ENCODE assay signal across 19 cellular contexts in genomic region chr5:14705556-14705955, GRCh38. TPM values are rescaled to one million over a fixed set of nuclear protein-coding genes. Genes with fewer than 3 reads are reported as not detected.
DNase-seq lines count a peak whose midpoint lies in the region; ATAC-seq, FAIRE-seq and TF ChIP-seq lines count a peak whose summit lies in the region.
"Had no signal": no experiment of that assay in that cellular context is flagged by ENCODE, and none has a peak within 500 bp of the region (broad histone marks: within the 10 kb centered on the region; RNA-seq: fewer than 3 reads in every experiment).

No MANE protein-coding gene starts in this region.

- no peak for TF ChIP-seq EP300 in K562 (IDR thresholded peaks at IDR 0.05; ENCODE audit: low read length)

- POLR2A ChIA-PET in K562 (lab: Yijun Ruan, JAX) (interaction anchor here (1.3 kb wide), 1 partner anchor 28 kb away, joined by 4 read pairs; no protein-coding TSS in a partner anchor), PC-3 (lab: Charles Lee; ENCODE audit: unreplicated experiment) (no interaction called here)

- no peaks in the 10 kb centered on the region for H3K9me3 ChIP-seq in K562 (replicated peaks; ENCODE audit: control insufficient read depth, insufficient read depth, low read depth, low read length)
- H3K9me3 ChIP-seq in smooth muscle cell (replicated peaks; ENCODE audit: low read depth) = no peaks in the 10 kb centered on the region
- no peaks in the 10 kb centered on the region for H3K9me3 ChIP-seq in PC-3 (ENCODE audit: low read length)
- H3K9me3 ChIP-seq: esophagus squamous epithelium, heart left ventricle, mucosa of descending colon, SJSA1, suprapubic skin had no signal

- ATAC-seq in K562 (no peak), PC-3 (no peak), HG03025 (IDR thresholded peaks at IDR 0.05; ENCODE audit: low FRiP score, unreplicated experiment) (no peak)
- ATAC-seq: heart left ventricle, mucosa of descending colon had no signal

- 92% methylated on average over 8 of the region's 8 CpGs for WGBS in K562 (ENCODE audit: insufficient coverage, low coverage, missing lambda C conversion rate)
- 99% methylated on average over 8 of the region's 8 CpGs for WGBS in smooth muscle cell (ENCODE audit: low lambda C conversion rate)

- peaks cover 73% of the 10 kb centered on the region for H3K36me3 Mint-ChIP-seq in activated CD4-positive, alpha-beta T cell treated with anti-CD3 and anti-CD28 coated beads, Interleukin-2, amount 10 ng/mL, durations not matched to agents 24 days and 14 days (ENCODE audit: low read depth)
- peaks cover 9% of the 10 kb centered on the region for H3K36me3 Mint-ChIP-seq in IgD-negative memory B cell

- H3K9me3 Mint-ChIP-seq in activated CD4-positive, alpha-beta T cell treated with anti-CD3 and anti-CD28 coated beads, Interleukin-2, amount 10 ng/mL, durations not matched to agents 24 days and 14 days = no peaks in the 10 kb centered on the region
- no peaks in the 10 kb centered on the region for H3K9me3 Mint-ChIP-seq in IgD-negative memory B cell

- H3K36me3 ChIP-seq in K562 (ENCODE audit: control insufficient read depth, insufficient read depth, low read length) (peaks cover 84% of the 10 kb centered on the region), smooth muscle cell (ENCODE audit: low read depth) (peaks cover 7% of the 10 kb centered on the region), PC-3 (ENCODE audit: low read depth, low read length) (peaks cover 27% of the 10 kb centered on the region)

- H3K27ac Mint-ChIP-seq in activated CD4-positive, alpha-beta T cell treated with anti-CD3 and anti-CD28 coated beads, Interleukin-2, amount 10 ng/mL, durations not matched to agents 24 days and 14 days = peak overlapping the region; percentile 99
- peak overlapping the region in 2 of 3 donors; percentile 62 to 72 for H3K27ac Mint-ChIP-seq in IgD-negative memory B cell

- H3K27ac ChIP-seq in K562 (ENCODE audit: extremely low read depth, low read depth, low read length) (peak overlapping the region; percentile 8; the same call in 1 of the 3 replicates), smooth muscle cell (ENCODE audit: low read depth) (peak overlapping the region; percentile 55), PC-3 (ENCODE audit: low read length) (no peak overlapping the region)
- H3K27ac ChIP-seq: esophagus squamous epithelium, HL-60, suprapubic skin had no signal

- no peak for TF ChIP-seq POLR2A in K562 (conservative IDR thresholded peaks at IDR 0.05)

- in situ Hi-C loops in K562 (cut with MboI) = no loop called here

- H3K4me3 ChIP-seq in K562 = no peak overlapping the region
- no peak overlapping the region for H3K4me3 ChIP-seq in smooth muscle cell
- no peak overlapping the region for H3K4me3 ChIP-seq in PC-3 (ENCODE audit: low read length)
- H3K4me3 ChIP-seq: esophagus squamous epithelium, heart left ventricle, mucosa of descending colon, SJSA1, suprapubic skin had no signal

- H3K9me2 ChIP-seq in PC-3 (replicated peaks; ENCODE audit: low read length) = no peaks in the 10 kb centered on the region

- H2AFZ ChIP-seq in K562 (ENCODE audit: low read depth, low read length) (no peak overlapping the region), smooth muscle cell (ENCODE audit: low read depth) (no peak overlapping the region), PC-3 (ENCODE audit: low read length) (no peak overlapping the region)

- BruUV-seq in K562 (replicated peaks; lab: Mats Ljungman, UMichigan) (no TSS peak), PC-3 (replicated peaks; lab: Mats Ljungman, UMichigan) (no TSS peak)

- TF ChIP-seq CTCF in K562 (IDR thresholded peaks at IDR 0.05 in 2 of 3, conservative IDR thresholded peaks at IDR 0.05 in 1 of 3; ENCODE audit: insufficient read depth in 2 of 3, low read depth in 1 of 3, low read length in 3 of 3) = no peak
- no peak for TF ChIP-seq CTCF in smooth muscle cell (IDR thresholded peaks at IDR 0.05; ENCODE audit: borderline replicate concordance, insufficient read depth, poor library complexity, severe bottlenecking)
- no peak for TF ChIP-seq CTCF in PC-3 (conservative IDR thresholded peaks at IDR 0.05; ENCODE audit: low read depth, low read length)

- CTCF ChIA-PET in K562 (lab: Yijun Ruan, JAX; ENCODE audit: low intra/inter-chr PET ratio) = no interaction called here
- CTCF ChIA-PET in PC-3 (lab: Charles Lee) = no interaction called here

- H3F3A ChIP-seq in smooth muscle cell (ENCODE audit: low read depth) = peaks cover 3% of the 10 kb centered on the region
- no peaks in the 10 kb centered on the region for H3F3A ChIP-seq in PC-3 (ENCODE audit: low read length, unreplicated experiment)

- no peak for DNase-seq in activated CD4-positive, alpha-beta T cell treated with anti-CD3 and anti-CD28 coated beads, Interleukin-2, amount 10 ng/mL, durations not matched to agents 24 days and 14 days
- no peak for DNase-seq in activated CD4-positive, alpha-beta T cell treated with anti-CD3 and anti-CD28 coated beads, Interleukin-2, amount 50 U/mL, for 48 hours
- no peak for DNase-seq in K562 (ENCODE audit: extremely low read depth in 1 of 4, low spot score in 3 of 4)
- DNase-seq in smooth muscle cell (lab: John Stamatoyannopoulos, UW; ENCODE audit: unreplicated experiment) = no peak
- no peak for DNase-seq in PC-3
- DNase-seq in NCI-H2227 (lab: John Stamatoyannopoulos, UW; ENCODE audit: unreplicated experiment) = no peak
- DNase-seq: Calu3, esophagus squamous epithelium, heart left ventricle, Karpas-422, kidney glomerular epithelial cell, mucosa of descending colon, NCI-H1436 treated with DMSO at 0.1 percent for 48 hours had no signal

- H3K27me3 Mint-ChIP-seq in activated CD4-positive, alpha-beta T cell treated with anti-CD3 and anti-CD28 coated beads, Interleukin-2, amount 10 ng/mL, durations not matched to agents 24 days and 14 days = no peaks in the 10 kb centered on the region
- H3K27me3 Mint-ChIP-seq in IgD-negative memory B cell = no peaks in the 10 kb centered on the region

- intact Hi-C loops in activated CD4-positive, alpha-beta T cell treated with anti-CD3 and anti-CD28 coated beads, Interleukin-2, amount 10 ng/mL, durations not matched to agents 24 days and 14 days (cut with micrococcal nuclease) = loop anchor here (5.0 kb wide), 4 partner anchors 107 to 297 kb away; partner anchors contain the start of gene ANKH
- intact Hi-C loops in K562 (cut with micrococcal nuclease) = no loop called here
- intact Hi-C loops in PC-3 (cut with micrococcal nuclease) = no loop called here

- TF ChIP-seq RAD21 in K562 (CRISPR knock-in tag; conservative IDR thresholded peaks at IDR 0.05 in 1 of 2, IDR thresholded peaks at IDR 0.05 in 1 of 2) = no peak

- no peak for FAIRE-seq in K562 (lab: Jason Lieb, UNC)
- FAIRE-seq: astrocyte had no signal

- H3K27me3 ChIP-seq in K562 (ENCODE audit: control insufficient read depth in 2 of 2, insufficient read depth in 2 of 2, low read length in 2 of 2) (no peaks in the 10 kb centered on the region), smooth muscle cell (ENCODE audit: low read depth) (no peaks in the 10 kb centered on the region), PC-3 (ENCODE audit: low read length) (no peaks in the 10 kb centered on the region)
- H3K27me3 ChIP-seq: esophagus squamous epithelium, heart left ventricle, SJSA1, suprapubic skin had no signal

- H3K79me2 ChIP-seq in K562 (ENCODE audit: control insufficient read depth, insufficient read depth, low read length) (no peaks in the 10 kb centered on the region), smooth muscle cell (ENCODE audit: low read depth) (no peaks in the 10 kb centered on the region), PC-3 (ENCODE audit: low read length) (no peaks in the 10 kb centered on the region)

- H3K9ac ChIP-seq in K562 (ENCODE audit: insufficient read depth in 1 of 2, low read depth in 2 of 2, low read length in 2 of 2) (peak overlapping the region in 1 of 2 experiments; percentile 22; a peak in 1 of 4 replicates), smooth muscle cell (ENCODE audit: low read depth) (no peak overlapping the region), PC-3 (ENCODE audit: low read length) (no peak overlapping the region)

- H4K20me1 ChIP-seq in K562 (replicated peaks; ENCODE audit: control insufficient read depth, insufficient read depth, low read length) = no peaks in the 10 kb centered on the region
- H4K20me1 ChIP-seq in smooth muscle cell (ENCODE audit: low read depth) = no peaks in the 10 kb centered on the region
- no peaks in the 10 kb centered on the region for H4K20me1 ChIP-seq in PC-3 (ENCODE audit: low read length)

- no peak overlapping the region for H3K4me3 Mint-ChIP-seq in activated CD4-positive, alpha-beta T cell treated with anti-CD3 and anti-CD28 coated beads, Interleukin-2, amount 10 ng/mL, durations not matched to agents 24 days and 14 days
- H3K4me3 Mint-ChIP-seq in IgD-negative memory B cell = no peak overlapping the region

- H3K4me1 Mint-ChIP-seq in activated CD4-positive, alpha-beta T cell treated with anti-CD3 and anti-CD28 coated beads, Interleukin-2, amount 10 ng/mL, durations not matched to agents 24 days and 14 days = peaks cover 73% of the 10 kb centered on the region
- peaks cover 8 to 22% (median 13%) of the 10 kb centered on the region in 3 donors for H3K4me1 Mint-ChIP-seq in IgD-negative memory B cell

- H3K4me1 ChIP-seq in K562 (replicated peaks in 1 of 2; ENCODE audit: control insufficient read depth in 2 of 2, insufficient read depth in 2 of 2, low read length in 2 of 2) (peaks cover 0 to 15% of the 10 kb centered on the region in 2 experiments; a peak in 3 of 5 replicates), smooth muscle cell (ENCODE audit: low read depth) (no peaks in the 10 kb centered on the region), PC-3 (ENCODE audit: insufficient read depth, low read length) (no peaks in the 10 kb centered on the region)

- no peak overlapping the region for H3K4me2 ChIP-seq in K562 (ENCODE audit: insufficient read depth, low read length)
- no peak overlapping the region for H3K4me2 ChIP-seq in smooth muscle cell
- H3K4me2 ChIP-seq in PC-3 (ENCODE audit: low read length) = no peak overlapping the region

- H3K9me1 ChIP-seq in K562 (ENCODE audit: control insufficient read depth, insufficient read depth, low read length) = no peaks in the 10 kb centered on the region

RNA-seq across cellular contexts. Expression of gene OTULIN, which starts 41.0 kb away (rescaled TPM):
- total RNA-seq in activated CD4-positive, alpha-beta T cell treated with anti-CD3 and anti-CD28 coated beads, Interleukin-2, amount 10 ng/mL, durations not matched to agents 24 days and 14 days = 52.5 and 62.1 TPM in 2 replicates
- polyA plus RNA-seq in IgD-negative memory B cell (20.9 TPM), K562 (2011; rRNA removed) (17.8 and 20.4 TPM in 2 replicates), K562 (2014; fragmentation: Illumina TruSeq; extraction: Trizol) (12.3 and 13.3 TPM in 2 replicates), K562 (2014; fragmentation: Nextera tagmentation; extraction: Ambion mirVana) (1 to 10 TPM; 3.3 to 3.5 TPM), K562 (2014; rRNA removed) (12.4 and 16.2 TPM in 2 replicates), smooth muscle cell (15.8 and 17.6 TPM in 2 replicates)
- total RNA-seq in K562 (2011; cell fraction: chromatin; rRNA removed; ENCODE audit: low replicate concordance) = 32.6 and 75.0 TPM in 2 replicates
- total RNA-seq in K562 (2011; cell fraction: nucleolus; rRNA removed) = 26.8 and 28.3 TPM in 2 replicates
- total RNA-seq in K562 (2011; cell fraction: nucleoplasm; rRNA removed) = 49.0 and 63.9 TPM in 2 replicates
- total RNA-seq in K562 (2014; rRNA removed) (28.6 and 31.4 TPM in 2 replicates), K562 (2014; rRNA removed; fragmentation: Illumina TruSeq; extraction: Trizol) (21.5 and 24.6 TPM in 2 replicates), K562 (2015; rRNA removed; fragmentation: Illumina TruSeq; extraction: Trizol) (20.1 and 20.5 TPM in 2 replicates), K562 (2021) (33.6 and 34.7 TPM in 2 replicates), smooth muscle cell (21.2 and 30.3 TPM in 2 replicates), PC-3 (2014; rRNA removed) (22.4 and 26.7 TPM in 2 replicates)
- polyA plus RNA-seq in K562 (2011; cell fraction: cytosol; rRNA removed) = 9.9 and 12.8 TPM in 2 replicates
- polyA plus RNA-seq in K562 (2011; cell fraction: nucleus; rRNA removed) = 19.0 and 19.8 TPM in 2 replicates
- polyA plus RNA-seq in K562 (2012) = 10.0 and 11.5 TPM in 2 replicates
- polyA minus RNA-seq in K562 (2011; rRNA and poly(A)+ RNA removed) = 32.2 and 36.9 TPM in 2 replicates
- polyA minus RNA-seq in K562 (2011; cell fraction: cytosol; rRNA and poly(A)+ RNA removed) = 19.6 and 21.0 TPM in 2 replicates
- 37.8 and 47.7 TPM in 2 replicates for polyA minus RNA-seq in K562 (2011; cell fraction: nucleus; rRNA and poly(A)+ RNA removed)
